In the genomic region with DNA sequence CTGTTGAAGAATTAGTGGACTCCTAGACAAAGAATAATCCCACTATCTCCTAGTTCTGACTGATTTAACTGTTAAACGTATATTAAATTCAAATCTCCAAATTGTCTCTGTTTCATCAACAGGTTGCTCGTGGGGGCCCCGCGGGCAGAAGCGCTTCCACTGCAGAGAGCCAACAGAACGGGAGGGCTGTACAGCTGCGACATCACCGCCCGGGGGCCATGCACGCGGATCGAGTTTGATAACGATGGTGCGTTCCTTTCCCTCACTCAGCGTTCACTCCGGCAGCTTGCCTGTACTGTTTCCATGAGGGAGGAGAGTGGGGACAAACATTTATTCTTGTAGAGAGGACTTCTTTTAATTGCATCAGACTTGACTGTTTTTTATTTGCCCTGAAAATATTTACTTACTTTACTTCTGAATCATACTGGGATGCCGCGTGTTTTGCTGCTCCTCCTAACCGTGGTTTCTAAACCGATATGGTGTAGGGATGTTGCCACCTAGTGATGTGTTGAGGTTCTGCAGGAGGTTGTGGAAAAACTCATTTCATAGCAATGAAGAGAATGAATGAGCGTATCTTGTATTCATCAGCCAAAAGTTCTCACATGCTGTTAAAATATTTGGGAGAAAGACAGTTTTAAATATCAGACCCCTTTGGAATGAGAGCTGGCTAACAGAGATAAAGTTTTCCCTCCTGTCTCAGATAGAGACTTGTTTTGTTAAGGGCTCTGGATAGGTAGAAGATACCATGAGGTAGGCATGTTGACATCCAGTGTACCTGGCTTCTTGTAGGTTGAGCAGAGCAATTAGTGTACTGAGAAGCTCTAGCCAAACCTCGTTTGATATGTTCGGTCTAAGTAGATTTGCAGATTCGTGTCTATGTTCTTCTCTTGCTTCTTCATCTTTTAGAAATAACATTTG, we compare ENCODE assay signal across 8 cellular contexts. TPM values are rescaled to one million over a fixed set of nuclear protein-coding genes. Genes with fewer than 3 reads are reported as not detected.
DNase-seq lines count a peak whose midpoint lies in the region; ATAC-seq lines count a peak whose summit lies in the region.

No MANE protein-coding gene starts in this region.

- no peaks in the 10 kb centered on the region for H3K36me3 ChIP-seq in adipocyte (ENCODE audit: control insufficient read depth, insufficient read depth, low read length, severe bottlenecking)

- peaks cover 21% of the 10 kb centered on the region for H3K27me3 ChIP-seq in adipocyte (replicated peaks; ENCODE audit: control insufficient read depth, insufficient read depth, low read length)

- intact Hi-C loops in Right ventricle myocardium inferior (cut with DNase I): loop anchor here (2.0 kb wide), 1 partner anchor 191 kb away; no protein-coding TSS in a partner anchor
- intact Hi-C loops in cardiac septum (cut with DNase I): loop anchor here (1.0 to 10.0 kb wide), 3 partner anchors 131 to 871 kb away; no protein-coding TSS in a partner anchor
- intact Hi-C loops in left cardiac atrium (cut with DNase I): loop anchor here in 1 of 2 donors (2.0 to 10.0 kb wide), 2 partner anchors 293 to 761 kb away; no protein-coding TSS in a partner anchor

- DNase-seq in Right ventricle myocardium inferior (ENCODE audit: missing footprints): no peak
- no peak for DNase-seq in cardiac septum (ENCODE audit: low spot score)
- peak; percentile 72 for DNase-seq in NCI-H1436 (lab: John Stamatoyannopoulos, UW)
- peak; percentile 65 for DNase-seq in T follicular helper cell (ENCODE audit: low read depth)
- DNase-seq in adipocyte (ENCODE audit: low read depth): peak; percentile 96
- DNase-seq in left cardiac atrium: peak; percentile 72
- DNase-seq in retina: peak; percentile 81

- ATAC-seq in Right ventricle myocardium inferior: peak; percentile 75
- peak; percentile 79 to 81 for ATAC-seq in left cardiac atrium
- ATAC-seq in GM19452 (IDR thresholded peaks at IDR 0.05; ENCODE audit: unreplicated experiment): no peak

- peak overlapping the region; percentile 35 for H3K9ac ChIP-seq in adipocyte (ENCODE audit: low read length)

- H3K4me1 ChIP-seq in adipocyte (ENCODE audit: control insufficient read depth, insufficient read depth, low read length): peaks cover 16% of the 10 kb centered on the region

- H3K4me3 ChIP-seq in adipocyte (ENCODE audit: low read length): peak overlapping the region; percentile 72

- no peaks in the 10 kb centered on the region for H3K9me3 ChIP-seq in adipocyte (ENCODE audit: control insufficient read depth, low read length)

RNA-seq across cellular contexts. Expression of a gene that starts 38.3 kb away (rescaled TPM):
- total RNA-seq in Right ventricle myocardium inferior (44.7 TPM), cardiac septum (38.9 TPM), left cardiac atrium (10 to 100 TPM; 47.0 to 53.3 TPM)

Comparison
In these comparisons a context has a peak if more than half of its experiments do, and no peak if none do; other contexts are left out.
1. DNase-seq: peak in NCI-H1436 (single experiment), T follicular helper cell (single experiment), adipocyte (single experiment), left cardiac atrium (single experiment) and retina (single experiment); none in Right ventricle myocardium inferior (single experiment) and cardiac septum (single experiment).